12 cellular contexts compared by ENCODE assay signal in genomic region chr11:31887180-31887579, GRCh38.
DNase-seq lines count a peak whose midpoint lies in the region; ATAC-seq and TF ChIP-seq lines count a peak whose summit lies in the region.
"Had no signal": no experiment of that assay in that cellular context is flagged by ENCODE, and none has a peak within 500 bp of the region (broad histone marks: within the 10 kb centered on the region; RNA-seq: fewer than 3 reads in every experiment).

No MANE protein-coding gene starts in this region.

- DNase-seq in SK-N-SH (peak; percentile 12), GM13977 (ENCODE audit: low spot score) (no peak), PC-3 (peak; percentile 34), iPS-NIHi11 (ENCODE audit: low spot score) (peak; percentile 63), NCI-H2227 (lab: John Stamatoyannopoulos, UW; ENCODE audit: unreplicated experiment) (no peak), NCI-H524 treated with DMSO at 0.1 percent for 48 hours (lab: John Stamatoyannopoulos, UW) (no peak), sciatic nerve (ENCODE audit: low spot score) (no peak)
- DNase-seq: activated gamma-delta T cell treated with Interleukin-2 at 50 U/mL for 16 hours, NCI-H2107 had no signal

- ATAC-seq in SK-N-SH treated with all-trans-retinoic acid at 6 μM for 48 hours (no peak), PC-3 (no peak), sciatic nerve (no peak)
- ATAC-seq: activated CD4-positive, CD25-positive, alpha-beta regulatory T cell treated with anti-CD3 and anti-CD28 coated beads, Interleukin-2, amount 50 U/mL, for 24 hours; gastroesophageal sphincter had no signal

- no peak overlapping the region for H3K27ac ChIP-seq in SK-N-SH (ENCODE audit: low read depth in 2 of 2, low read length in 1 of 2)
- no peak overlapping the region for H3K27ac ChIP-seq in PC-3 (ENCODE audit: low read length)
- H3K27ac ChIP-seq: gastroesophageal sphincter had no signal

- H2AFZ ChIP-seq in SK-N-SH (ENCODE audit: low read depth) (no peak overlapping the region), PC-3 (ENCODE audit: low read length) (no peak overlapping the region)

- H3K79me2 ChIP-seq in SK-N-SH (ENCODE audit: insufficient read depth) = no peaks in the 10 kb centered on the region
- no peaks in the 10 kb centered on the region for H3K79me2 ChIP-seq in PC-3 (ENCODE audit: low read length)

- TF ChIP-seq CTCF in SK-N-SH (IDR thresholded peaks at IDR 0.05) (peak; percentile 41), GM13977 (IDR thresholded peaks at IDR 0.05; ENCODE audit: extremely low read depth, insufficient read depth, missing control alignments) (peak; percentile 40), PC-3 (conservative IDR thresholded peaks at IDR 0.05; ENCODE audit: low read depth, low read length) (peak; percentile 57)

- H3K9ac ChIP-seq in SK-N-SH = no peak overlapping the region
- H3K9ac ChIP-seq in PC-3 (ENCODE audit: low read length) = no peak overlapping the region

- no peaks in the 10 kb centered on the region for H3K9me3 ChIP-seq in SK-N-SH
- H3K9me3 ChIP-seq in PC-3 (ENCODE audit: low read length) = no peaks in the 10 kb centered on the region
- H3K9me3 ChIP-seq: gastroesophageal sphincter had no signal

- no peak overlapping the region for H3K4me2 ChIP-seq in SK-N-SH
- H3K4me2 ChIP-seq in PC-3 (ENCODE audit: low read length) = no peak overlapping the region

- intact Hi-C loops in PC-3 (cut with micrococcal nuclease) (no loop called here), sciatic nerve (cut with DNase I) (no loop called here)

- peaks cover 5% of the 10 kb centered on the region; the same call in 1 of the 2 replicates for H3K27me3 ChIP-seq in SK-N-SH (ENCODE audit: insufficient read depth)
- H3K27me3 ChIP-seq in PC-3 (ENCODE audit: low read length) = no peaks in the 10 kb centered on the region

- in situ Hi-C loops in GM13977 (cut with MboI; ENCODE audit: low pct_unique_long_range_greater_than_20kb, low sequenced_read_pairs, unreplicated experiment) = no loop called here

- no peaks in the 10 kb centered on the region for H3K9me2 ChIP-seq in SK-N-SH
- H3K9me2 ChIP-seq in PC-3 (replicated peaks; ENCODE audit: low read length) = no peaks in the 10 kb centered on the region

- TF ChIP-seq EP300 in SK-N-SH (IDR thresholded peaks at IDR 0.05; ENCODE audit: borderline replicate concordance in 1 of 2, low read depth in 1 of 2, low read length in 1 of 2) = no peak

- H4K20me1 ChIP-seq in SK-N-SH (ENCODE audit: insufficient read depth) (no peaks in the 10 kb centered on the region), PC-3 (ENCODE audit: low read length) (no peaks in the 10 kb centered on the region)

- CTCF ChIA-PET in SK-N-SH (lab: Yijun Ruan, JAX) (interaction anchor here (1.2 kb wide), 1 partner anchor 38 kb away, joined by 3 read pairs; no protein-coding TSS in a partner anchor), PC-3 (lab: Charles Lee) (no interaction called here)

- H3F3A ChIP-seq in SK-N-SH (replicated peaks; ENCODE audit: insufficient read depth) = no peaks in the 10 kb centered on the region
- no peaks in the 10 kb centered on the region for H3F3A ChIP-seq in PC-3 (ENCODE audit: low read length, unreplicated experiment)

- H3K4me1 ChIP-seq in SK-N-SH (ENCODE audit: control insufficient read depth in 1 of 2, insufficient read depth in 2 of 2, low read depth in 1 of 2, low read length in 1 of 2) = no peaks in the 10 kb centered on the region
- H3K4me1 ChIP-seq in PC-3 (ENCODE audit: insufficient read depth, low read length) = peaks cover 7% of the 10 kb centered on the region; the same call in 1 of the 2 replicates
- H3K4me1 ChIP-seq: gastroesophageal sphincter had no signal

- no TSS peak for BruUV-seq in PC-3 (replicated peaks; lab: Mats Ljungman, UMichigan)

- TF ChIP-seq RAD21 in SK-N-SH (IDR thresholded peaks at IDR 0.05; ENCODE audit: low read length) = no peak

- no peaks in the 10 kb centered on the region for H3K36me3 ChIP-seq in SK-N-SH (replicated peaks in 1 of 2; ENCODE audit: control insufficient read depth in 1 of 2, insufficient read depth in 2 of 2, low read length in 1 of 2)
- no peaks in the 10 kb centered on the region for H3K36me3 ChIP-seq in PC-3 (ENCODE audit: low read depth, low read length)
- H3K36me3 ChIP-seq: gastroesophageal sphincter had no signal

- POLR2A ChIA-PET in SK-N-SH (lab: Yijun Ruan, JAX) (no interaction called here), PC-3 (lab: Charles Lee; ENCODE audit: unreplicated experiment) (no interaction called here)

- WGBS in SK-N-SH (ENCODE audit: low lambda C conversion rate) = 20% methylated on average over 6 of the region's 6 CpGs

- H3K4me3 ChIP-seq in SK-N-SH (ENCODE audit: low read depth in 2 of 2, low read length in 1 of 2) (no peak overlapping the region), PC-3 (ENCODE audit: low read length) (no peak overlapping the region)
- H3K4me3 ChIP-seq: gastroesophageal sphincter had no signal

TF ChIP-seq in SK-N-SH, 30 proteins besides CTCF, POLR2A, EP300 and RAD21:
- no peak for TF ChIP-seq NFIC (IDR thresholded peaks at IDR 0.05; ENCODE audit: borderline replicate concordance)
TF ChIP-seq in SK-N-SH: peak in this region for 0.

TF ChIP-seq in SK-N-SH treated with all-trans-retinoic acid at 6 μM for 48 hours, 23 proteins besides CTCF, POLR2A, EP300 and RAD21 (continues in another document):
- TF ChIP-seq OSR1 (CRISPR knock-in tag; IDR thresholded peaks at IDR 0.05) (no peak), CREB5 (CRISPR knock-in tag; IDR thresholded peaks at IDR 0.05; ENCODE audit: low read depth) (no peak), PPARA (CRISPR knock-in tag; IDR thresholded peaks at IDR 0.05; ENCODE audit: borderline replicate concordance) (no peak), RARB (CRISPR knock-in tag; IDR thresholded peaks at IDR 0.05) (no peak), POU6F1 (CRISPR knock-in tag; IDR thresholded peaks at IDR 0.05; ENCODE audit: borderline replicate concordance, low read depth) (no peak), ARNTL (CRISPR knock-in tag; IDR thresholded peaks at IDR 0.05; ENCODE audit: borderline replicate concordance, low read depth) (no peak), TCF4 (CRISPR knock-in tag; IDR thresholded peaks at IDR 0.05; ENCODE audit: borderline replicate concordance) (no peak), GLIS3 (CRISPR knock-in tag; IDR thresholded peaks at IDR 0.05) (no peak), ZFP3 (CRISPR knock-in tag; IDR thresholded peaks at IDR 0.05) (no peak), ZFP30 (CRISPR knock-in tag; IDR thresholded peaks at IDR 0.05) (no peak), ZNF70 (CRISPR knock-in tag; IDR thresholded peaks at IDR 0.05) (no peak), CSRNP3 (CRISPR knock-in tag; IDR thresholded peaks at IDR 0.05) (no peak)

Comparison
In these comparisons a context has a peak if more than half of its experiments do, and no peak if none do; other contexts are left out.
1. DNase-seq: peak in SK-N-SH (single experiment), PC-3 (single experiment) and iPS-NIHi11 (single experiment); none in GM13977 (single experiment), NCI-H2227 (single experiment), NCI-H524 treated with DMSO at 0.1 percent for 48 hours (single experiment) and sciatic nerve (single experiment).
2. Peak in every context shown above with its lines, with median percentiles within 50 percentile points of each other: CTCF ChIP-seq.